ENCODE assay signal across 23 cellular contexts in the genomic region with DNA sequence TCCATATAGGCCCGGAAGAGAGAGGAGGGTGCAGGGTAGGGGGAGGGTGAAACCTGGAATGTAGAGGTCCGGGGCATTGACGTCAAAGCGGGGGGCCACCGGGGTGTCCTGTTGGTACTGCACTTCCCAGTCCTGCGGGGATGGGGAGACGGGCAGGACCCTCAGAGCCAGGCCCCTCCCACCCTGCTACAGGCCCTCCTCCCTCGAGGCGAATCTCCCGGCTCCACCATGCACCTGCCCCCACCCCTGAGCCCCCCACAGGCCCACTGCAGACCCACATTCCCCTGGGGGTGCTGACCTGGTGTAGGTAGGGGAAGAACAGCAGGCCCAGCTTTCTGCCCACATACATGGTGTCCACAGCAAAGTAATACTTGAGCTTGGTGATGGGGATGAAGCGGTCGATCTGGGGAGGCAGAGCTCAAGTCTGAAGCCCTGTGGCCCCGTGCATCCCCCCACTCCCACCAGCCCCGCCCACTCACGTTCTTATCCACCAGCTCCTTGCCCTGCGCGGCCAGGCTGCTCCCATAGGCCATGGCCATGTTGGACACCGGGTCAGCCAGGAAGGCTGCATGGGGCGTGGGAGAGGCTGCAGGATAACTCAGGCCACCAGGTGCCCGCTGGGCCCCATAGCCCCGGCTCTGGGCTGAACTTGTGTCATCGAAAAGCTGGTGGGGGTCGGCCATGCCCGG. TPM values are rescaled to one million over a fixed set of nuclear protein-coding genes. Genes with fewer than 3 reads are reported as not detected.
DNase-seq lines count a peak whose midpoint lies in the region; ATAC-seq, FAIRE-seq and TF ChIP-seq lines count a peak whose summit lies in the region.
"Had no signal": no experiment of that assay in that cellular context is flagged by ENCODE, and none has a peak within 500 bp of the region (broad histone marks: within the 10 kb centered on the region; RNA-seq: fewer than 3 reads in every experiment).

No MANE protein-coding gene starts in this region.

- H3K36me3 Mint-ChIP-seq in CD14-positive monocyte, result peaks cover 40 to 52% of the 10 kb centered on the region in 2 donors
- H3K36me3 Mint-ChIP-seq in dendritic cell treated with granulocyte-macrophage colony-stimulating factor and Interleukin-4, amounts not matched to agents 40 ng/mL and 50 ng/mL, for 4 days (ENCODE audit: low read depth), result peaks cover 69% of the 10 kb centered on the region
- peaks cover 7% of the 10 kb centered on the region for H3K36me3 Mint-ChIP-seq in type B pancreatic cell

- intact Hi-C loops in CD14-positive monocyte (cut with micrococcal nuclease) (no loop called here), kidney (cut with DNase I) (no loop called here)
- intact Hi-C loops in dendritic cell treated with granulocyte-macrophage colony-stimulating factor and Interleukin-4, amounts not matched to agents 40 ng/mL and 50 ng/mL, for 4 days (cut with micrococcal nuclease), result no loop called here

- peaks cover 2 to 6% (median 3%) of the 10 kb centered on the region in 3 donors for H3K27me3 Mint-ChIP-seq in CD14-positive monocyte (ENCODE audit: low read depth in 3 of 3)
- no peaks in the 10 kb centered on the region for H3K27me3 Mint-ChIP-seq in dendritic cell treated with granulocyte-macrophage colony-stimulating factor and Interleukin-4, amounts not matched to agents 40 ng/mL and 50 ng/mL, for 4 days
- no peaks in the 10 kb centered on the region for H3K27me3 Mint-ChIP-seq in type B pancreatic cell
- H3K27me3 Mint-ChIP-seq: CD4-positive, alpha-beta T cell had no signal

- H3K4me1 ChIP-seq in HEK293 (ENCODE audit: control insufficient read depth, insufficient read depth, low read length) (peaks cover 11% of the 10 kb centered on the region), kidney (ENCODE audit: control insufficient read depth in 1 of 2, insufficient read depth in 1 of 2, low read depth in 1 of 2, low read length in 2 of 2) (no peaks in the 10 kb centered on the region)
- H3K4me1 ChIP-seq: BE2C had no signal

- H3K9me3 Mint-ChIP-seq in CD14-positive monocyte (peaks cover 0 to 3% (median 0%) of the 10 kb centered on the region in 7 donors), type B pancreatic cell (no peaks in the 10 kb centered on the region)
- no peaks in the 10 kb centered on the region for H3K9me3 Mint-ChIP-seq in dendritic cell treated with granulocyte-macrophage colony-stimulating factor and Interleukin-4, amounts not matched to agents 40 ng/mL and 50 ng/mL, for 4 days
- H3K9me3 Mint-ChIP-seq: CD4-positive, alpha-beta T cell; HFFc6 had no signal

- TF ChIP-seq CTCF in CD14-positive monocyte (IDR thresholded peaks at IDR 0.05) (no peak), HEK293 (tag by site-specific recombination; IDR thresholded peaks at IDR 0.05) (no peak), type B pancreatic cell (conservative IDR thresholded peaks at IDR 0.05) (no peak), kidney (IDR thresholded peaks at IDR 0.05; ENCODE audit: borderline replicate concordance, extremely low read depth, insufficient read depth) (no peak)

- H3K4me3 ChIP-seq in HEK293 (ENCODE audit: low read depth, low read length) (no peak overlapping the region), kidney (ENCODE audit: low read length in 2 of 2) (no peak overlapping the region)
- H3K4me3 ChIP-seq: GM12878, GM23248, HAP-1 had no signal

- no peak overlapping the region for H3K9ac ChIP-seq in kidney (ENCODE audit: low read length in 2 of 2)
- H3K9ac ChIP-seq: GM23248 had no signal

- CTCF ChIA-PET in HEK293 (lab: Yijun Ruan, JAX), result interaction anchor here (1.6 kb wide), 1 partner anchor 65 kb away, joined by 4 read pairs; no protein-coding TSS in a partner anchor

- H3K9me3 ChIP-seq in HEK293 (ENCODE audit: control insufficient read depth, insufficient read depth, low read depth, low read length) (no peaks in the 10 kb centered on the region), kidney (ENCODE audit: control insufficient read depth in 1 of 2, low read length in 2 of 2) (no peaks in the 10 kb centered on the region)
- H3K9me3 ChIP-seq: BE2C, HAP-1 had no signal

- DNase-seq in CD14-positive monocyte (ENCODE audit: low spot score), result no peak
- DNase-seq in type B pancreatic cell (ENCODE audit: extremely low spot score, unreplicated experiment), result no peak
- no peak for DNase-seq in kidney
- no peak for DNase-seq in COR-L47 (lab: John Stamatoyannopoulos, UW)
- DNase-seq: ACHN; BE2C; C1 segment of cervical spinal cord; CD4-positive, alpha-beta T cell; DMS53; DND-41; EL; GM23248; HFFc6; IMR-90; KBM-7 had no signal

- H3K4me1 Mint-ChIP-seq in CD14-positive monocyte (peaks cover 42% of the 10 kb centered on the region), type B pancreatic cell (ENCODE audit: unreplicated experiment) (no peaks in the 10 kb centered on the region)
- peaks cover 86% of the 10 kb centered on the region for H3K4me1 Mint-ChIP-seq in dendritic cell treated with granulocyte-macrophage colony-stimulating factor and Interleukin-4, amounts not matched to agents 40 ng/mL and 50 ng/mL, for 4 days (ENCODE audit: low read depth)

- no peak for ATAC-seq in GM21390 (IDR thresholded peaks at IDR 0.05; ENCODE audit: unreplicated experiment)
- ATAC-seq: GM12878 had no signal

- H3K36me3 ChIP-seq in HEK293 (ENCODE audit: control insufficient read depth in 2 of 2, insufficient read depth in 1 of 2, low read length in 2 of 2) (peaks cover 13 to 20% of the 10 kb centered on the region in 2 experiments; a peak in 2 of 3 replicates), kidney (ENCODE audit: control insufficient read depth in 1 of 2, insufficient read depth in 2 of 2, low read length in 2 of 2) (peaks cover 5 to 8% of the 10 kb centered on the region in 2 donors)
- H3K36me3 ChIP-seq: BE2C had no signal

- H3K27ac ChIP-seq in HEK293 (ENCODE audit: extremely low read depth, low read depth, low read length) (no peak overlapping the region), kidney (ENCODE audit: low read depth in 2 of 2, low read length in 2 of 2) (no peak overlapping the region)
- H3K27ac ChIP-seq: GM23248 had no signal

- H3K27ac Mint-ChIP-seq in CD14-positive monocyte (peak overlapping the region in 6 of 7 donors; percentile 68 to 86 (median 79)), type B pancreatic cell (no peak overlapping the region)
- H3K27ac Mint-ChIP-seq in dendritic cell treated with granulocyte-macrophage colony-stimulating factor and Interleukin-4, amounts not matched to agents 40 ng/mL and 50 ng/mL, for 4 days, result peak overlapping the region; percentile 78
- H3K27ac Mint-ChIP-seq: CD4-positive, alpha-beta T cell; HFFc6 had no signal

- no peak overlapping the region for H3K4me3 Mint-ChIP-seq in CD14-positive monocyte
- H3K4me3 Mint-ChIP-seq in dendritic cell treated with granulocyte-macrophage colony-stimulating factor and Interleukin-4, amounts not matched to agents 40 ng/mL and 50 ng/mL, for 4 days, result no peak overlapping the region
- peak overlapping the region; percentile 20 for H3K4me3 Mint-ChIP-seq in type B pancreatic cell
- H3K4me3 Mint-ChIP-seq: CD4-positive, alpha-beta T cell; HFFc6 had no signal

- FAIRE-seq in kidney (lab: Jason Lieb, UNC), result no peak
- FAIRE-seq: GM12878, GM19239 had no signal

- POLR2A ChIA-PET in HEK293 (lab: Yijun Ruan, JAX), result interaction anchor here (0.6 to 1.6 kb wide), 2 partner anchors 45 to 393 kb away, joined by 6 read pairs; a partner anchor contains a TSS

TF ChIP-seq in HEK293, 187 proteins besides CTCF, POLR2A, EP300 and RAD21:
- TF ChIP-seq, protein P1, sequence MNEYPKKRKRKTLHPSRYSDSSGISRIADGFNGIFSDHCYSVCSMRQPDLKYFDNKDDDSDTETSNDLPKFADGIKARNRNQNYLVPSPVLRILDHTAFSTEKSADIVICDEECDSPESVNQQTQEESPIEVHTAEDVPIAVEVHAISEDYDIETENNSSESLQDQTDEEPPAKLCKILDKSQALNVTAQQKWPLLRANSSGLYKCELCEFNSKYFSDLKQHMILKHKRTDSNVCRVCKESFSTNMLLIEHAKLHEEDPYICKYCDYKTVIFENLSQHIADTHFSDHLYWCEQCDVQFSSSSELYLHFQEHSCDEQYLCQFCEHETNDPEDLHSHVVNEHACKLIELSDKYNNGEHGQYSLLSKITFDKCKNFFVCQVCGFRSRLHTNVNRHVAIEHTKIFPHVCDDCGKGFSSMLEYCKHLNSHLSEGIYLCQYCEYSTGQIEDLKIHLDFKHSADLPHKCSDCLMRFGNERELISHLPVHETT (tag by site-specific recombination; IDR thresholded peaks at IDR 0.05), result no peak
- TF ChIP-seq ZFHX2 (tag by site-specific recombination; conservative IDR thresholded peaks at IDR 0.05) (peak; percentile 15; the same call in 1 of the 2 replicates), KLF16 (tag by site-specific recombination; IDR thresholded peaks at IDR 0.05) (no peak)

RNA-seq across cellular contexts. Expression of a gene that starts 5.0 kb away (rescaled TPM):
- polyA plus RNA-seq in CD14-positive monocyte (under 1 TPM; 0.69 to 0.73 TPM), kidney (ENCODE audit: insufficient read depth, low read depth, low replicate concordance) (40.3 TPM)
- total RNA-seq in type B pancreatic cell (ENCODE audit: low replicate concordance) (46.8 and 270 TPM in 2 replicates), kidney (43.9 TPM)
- total RNA-seq: CD4-positive, alpha-beta T cell; G401; GM23248; H4; HFFc6; IMR-90 had no signal
- polyA plus RNA-seq: GM23248 had no signal

RNA-seq across cellular contexts. Expression of a gene that starts 6.7 kb away (rescaled TPM):
- polyA plus RNA-seq in CD14-positive monocyte (10 to 100 TPM; 79.4 to 90.5 TPM), kidney (ENCODE audit: insufficient read depth, low read depth, low replicate concordance) (62.7 TPM)
- total RNA-seq in type B pancreatic cell (ENCODE audit: low replicate concordance) (41.0 and 42.9 TPM in 2 replicates), kidney (30.3 TPM)

RNA-seq across cellular contexts. Expression of a gene that starts 10.6 kb away (rescaled TPM):
- polyA plus RNA-seq in CD14-positive monocyte (1 to 10 TPM; 7.3 to 8.7 TPM), kidney (ENCODE audit: insufficient read depth, low read depth, low replicate concordance) (2.2 TPM)
- total RNA-seq in type B pancreatic cell (ENCODE audit: low replicate concordance) (5.2 and 14.4 TPM in 2 replicates), kidney (7.2 TPM)
- total RNA-seq: H4 had no signal

RNA-seq across cellular contexts. Expression of a gene that starts 26.6 kb away (rescaled TPM):
- 1 to 10 TPM; 3.9 to 4.6 TPM for polyA plus RNA-seq in CD14-positive monocyte
- 5.2 and 11.9 TPM in 2 replicates for total RNA-seq in type B pancreatic cell (ENCODE audit: low replicate concordance)
- 9.6 TPM for total RNA-seq in kidney
- 6.0 TPM for polyA plus RNA-seq in kidney (ENCODE audit: insufficient read depth, low read depth, low replicate concordance)
- total RNA-seq: GM23248 had no signal

RNA-seq across cellular contexts. Expression of a gene that starts 44.7 kb away (rescaled TPM):
- polyA plus RNA-seq in CD14-positive monocyte (100 to 1,000 TPM; 114 to 139 TPM), kidney (ENCODE audit: insufficient read depth, low read depth, low replicate concordance) (425 TPM)
- total RNA-seq in type B pancreatic cell (ENCODE audit: low replicate concordance) (243 and 526 TPM in 2 replicates), kidney (381 TPM)
